ENCODE assay signal across 8 cellular contexts in genomic region chr3:196638922-196639516, GRCh38. TPM values are rescaled to one million over a fixed set of nuclear protein-coding genes. Genes with fewer than 3 reads are reported as not detected.
A peak's percentile ranks its signal among the peaks of the same experiment; 100 is the strongest.
DNase-seq lines count a peak whose midpoint lies in the region; ATAC-seq and TF ChIP-seq lines count a peak whose summit lies in the region.

No MANE protein-coding gene starts in this region.

- no peak for TF ChIP-seq CTCF in nephron progenitor cell (IDR thresholded peaks at IDR 0.05)

- H3K27ac ChIP-seq in ectodermal cell (ENCODE audit: insufficient read depth, low read depth, low read length, poor library complexity, severe bottlenecking) = no peak overlapping the region

- peaks cover 20% of the 10 kb centered on the region for H3K4me1 Mint-ChIP-seq in nephron progenitor cell

- H3K4me3 ChIP-seq in ectodermal cell (ENCODE audit: insufficient read depth, low read depth, low read length) = peak overlapping the region; percentile 22

- H3K9me3 Mint-ChIP-seq in nephron progenitor cell = no peaks in the 10 kb centered on the region

- no peaks in the 10 kb centered on the region for H3K36me3 Mint-ChIP-seq in nephron progenitor cell (ENCODE audit: low read depth)

- DNase-seq in SIG-M5 treated with dmso at 0.1 percent for 504 hours (lab: John Stamatoyannopoulos, UW; ENCODE audit: unreplicated experiment) = peak; percentile 68
- no peak for DNase-seq in SIG-M5 (lab: John Stamatoyannopoulos, UW)
- DNase-seq in NCI-H69 (lab: John Stamatoyannopoulos, UW) = peak; percentile 54
- DNase-seq in nephron progenitor cell = no peak
- no peak for DNase-seq in NCI-H128 (lab: John Stamatoyannopoulos, UW; ENCODE audit: unreplicated experiment)
- DNase-seq in SHP77 (lab: John Stamatoyannopoulos, UW) = no peak

- H3K27me3 Mint-ChIP-seq in nephron progenitor cell (ENCODE audit: low read depth, poor library complexity) = peaks cover 25% of the 10 kb centered on the region

- H3K27ac Mint-ChIP-seq in nephron progenitor cell = no peak overlapping the region

- ATAC-seq in HG03280 (IDR thresholded peaks at IDR 0.05; ENCODE audit: unreplicated experiment) = no peak

- peaks cover 22% of the 10 kb centered on the region for H3K27me3 ChIP-seq in ectodermal cell (ENCODE audit: control insufficient read depth, insufficient read depth, low read length, poor library complexity, severe bottlenecking)

- peaks cover 7% of the 10 kb centered on the region for H3K4me1 ChIP-seq in ectodermal cell (ENCODE audit: control insufficient read depth, insufficient read depth, low read length)

- whole genome bisulfite sequencing in ectodermal cell, 2 experiments = 60 to 63% methylated on average over 19 of the region's 19 CpGs

- H3K9me3 ChIP-seq in ectodermal cell (ENCODE audit: control insufficient read depth, low read length) = no peaks in the 10 kb centered on the region

- peak overlapping the region; percentile 76 for H3K4me3 Mint-ChIP-seq in nephron progenitor cell

- no peaks in the 10 kb centered on the region for H3K36me3 ChIP-seq in ectodermal cell (ENCODE audit: control insufficient read depth, insufficient read depth, low read length)

RNA-seq across cellular contexts. Expression of gene NRROS, which starts 0.5 kb away (rescaled TPM):
- polyA plus RNA-seq in ectodermal cell (2013, experiment 1 of 4) = 1.9 TPM
- polyA plus RNA-seq in ectodermal cell (2013, experiment 2 of 4) = 2.8 TPM
- polyA plus RNA-seq in ectodermal cell (2013, experiment 3 of 4) = 1.8 TPM
- 2.0 TPM for polyA plus RNA-seq in ectodermal cell (2013, experiment 4 of 4)

Comparison
In these comparisons a context has a peak if more than half of its experiments do, and no peak if none do; other contexts are left out.
1. DNase-seq: peak in SIG-M5 treated with dmso at 0.1 percent for 504 hours (single experiment) and NCI-H69 (single experiment); none in SIG-M5 (single experiment), nephron progenitor cell (single experiment), NCI-H128 (single experiment) and SHP77 (0 of 2).